1 cellular context compared by ENCODE assay signal in genomic region chr2:17579605-17580318, GRCh38.
TF ChIP-seq lines count a peak whose summit lies in the region.

No MANE protein-coding gene starts in this region.

TF ChIP-seq in HepG2, 621 proteins besides CTCF, POLR2A, EP300 and RAD21 (continued from another document):
- peak; percentile 29; the same call in 1 of the 2 replicates for TF ChIP-seq ZNF609 (CRISPR knock-in tag; IDR thresholded peaks at IDR 0.05; ENCODE audit: borderline replicate concordance)
- TF ChIP-seq DBP (CRISPR knock-in tag; IDR thresholded peaks at IDR 0.05; ENCODE audit: not compliant biosample characterization) = no peak
- TF ChIP-seq DNMT1 (CRISPR knock-in tag; IDR thresholded peaks at IDR 0.05) = no peak
- TF ChIP-seq RXRA (CRISPR knock-in tag; IDR thresholded peaks at IDR 0.05) = peak; percentile 16; the same call in 1 of the 2 replicates
- 0 out of 2 replicates have a peak, but pooled peaks have one; percentile 22 for TF ChIP-seq SAP130 (CRISPR knock-in tag; IDR thresholded peaks at IDR 0.05; ENCODE audit: low read depth)
- peak; percentile 74 for TF ChIP-seq CREM (IDR thresholded peaks at IDR 0.05)
- TF ChIP-seq CREM (CRISPR knock-in tag; IDR thresholded peaks at IDR 0.05) = no peak
- TF ChIP-seq ERF (CRISPR knock-in tag; IDR thresholded peaks at IDR 0.05) = 0 out of 2 replicates have a peak, but pooled peaks have one; percentile 21
- TF ChIP-seq KAT8 (CRISPR knock-in tag; IDR thresholded peaks at IDR 0.05) = 0 out of 2 replicates have a peak, but pooled peaks have one; percentile 18
- TF ChIP-seq TGIF2 (CRISPR knock-in tag; IDR thresholded peaks at IDR 0.05) = peak; percentile 66; the same call in 1 of the 2 replicates
- peak; percentile 61; the same call in 1 of the 2 replicates for TF ChIP-seq ISL2 (CRISPR knock-in tag; IDR thresholded peaks at IDR 0.05)
- TF ChIP-seq ARID4A (CRISPR knock-in tag; IDR thresholded peaks at IDR 0.05; ENCODE audit: borderline replicate concordance) = no peak
- TF ChIP-seq ZNF34 (CRISPR knock-in tag; IDR thresholded peaks at IDR 0.05; ENCODE audit: borderline replicate concordance) = no peak
- no peak for TF ChIP-seq ZNF724P (CRISPR knock-in tag; IDR thresholded peaks at IDR 0.05; ENCODE audit: borderline replicate concordance)
- TF ChIP-seq NCOA2 (CRISPR knock-in tag; IDR thresholded peaks at IDR 0.05) = peak; percentile 79
- TF ChIP-seq ZNF503 (CRISPR knock-in tag; IDR thresholded peaks at IDR 0.05) = peak; percentile 14; the same call in 1 of the 2 replicates
- TF ChIP-seq BCL6 (CRISPR knock-in tag; IDR thresholded peaks at IDR 0.05) = peak; percentile 73
- TF ChIP-seq TBX3 (IDR thresholded peaks at IDR 0.05; ENCODE audit: borderline replicate concordance) = no peak
- no peak for TF ChIP-seq ATRX (CRISPR knock-in tag; IDR thresholded peaks at IDR 0.05; ENCODE audit: borderline replicate concordance)
- peak; percentile 88 for TF ChIP-seq TCF7 (IDR thresholded peaks at IDR 0.05; ENCODE audit: low read depth)
- TF ChIP-seq FOSL2 (CRISPR knock-in tag; IDR thresholded peaks at IDR 0.05) = peak; percentile 43; the same call in 1 of the 2 replicates
- TF ChIP-seq ZNF558 (CRISPR knock-in tag; IDR thresholded peaks at IDR 0.05; ENCODE audit: borderline replicate concordance) = no peak
- peak; percentile 67 for TF ChIP-seq HMG20A (CRISPR knock-in tag; IDR thresholded peaks at IDR 0.05; ENCODE audit: borderline replicate concordance)
- TF ChIP-seq TFAP4 (IDR thresholded peaks at IDR 0.05; ENCODE audit: borderline replicate concordance, low read depth) = no peak
- no peak for TF ChIP-seq ZFX (CRISPR knock-in tag; IDR thresholded peaks at IDR 0.05; ENCODE audit: low read depth)
- TF ChIP-seq GMEB1 (CRISPR knock-in tag; IDR thresholded peaks at IDR 0.05; ENCODE audit: borderline replicate concordance) = no peak
- TF ChIP-seq HMGXB4 (CRISPR knock-in tag; IDR thresholded peaks at IDR 0.05; ENCODE audit: borderline replicate concordance in 1 of 2, low read depth in 1 of 2) = 0 out of 4 replicates have a peak, but pooled peaks of 1 of the 2 experiments have one; percentile 7
- no peak for TF ChIP-seq NFAT5 (CRISPR knock-in tag; IDR thresholded peaks at IDR 0.05)
- 0 out of 2 replicates have a peak, but pooled peaks have one; percentile 18 for TF ChIP-seq HMG20B (CRISPR knock-in tag; conservative IDR thresholded peaks at IDR 0.05)
- no peak for TF ChIP-seq NCOR1 (IDR thresholded peaks at IDR 0.05; ENCODE audit: borderline replicate concordance, low read length)
- 0 out of 2 replicates have a peak, but pooled peaks have one; percentile 22 for TF ChIP-seq MED1 (CRISPR knock-in tag; IDR thresholded peaks at IDR 0.05)
- no peak for TF ChIP-seq ZBTB1 (CRISPR knock-in tag; IDR thresholded peaks at IDR 0.05; ENCODE audit: borderline replicate concordance)
- TF ChIP-seq DMAP1 (CRISPR knock-in tag; IDR thresholded peaks at IDR 0.05) = 0 out of 2 replicates have a peak, but pooled peaks have one; percentile 18
TF ChIP-seq in HepG2: peak in this region for 35.
